In the genomic region with DNA sequence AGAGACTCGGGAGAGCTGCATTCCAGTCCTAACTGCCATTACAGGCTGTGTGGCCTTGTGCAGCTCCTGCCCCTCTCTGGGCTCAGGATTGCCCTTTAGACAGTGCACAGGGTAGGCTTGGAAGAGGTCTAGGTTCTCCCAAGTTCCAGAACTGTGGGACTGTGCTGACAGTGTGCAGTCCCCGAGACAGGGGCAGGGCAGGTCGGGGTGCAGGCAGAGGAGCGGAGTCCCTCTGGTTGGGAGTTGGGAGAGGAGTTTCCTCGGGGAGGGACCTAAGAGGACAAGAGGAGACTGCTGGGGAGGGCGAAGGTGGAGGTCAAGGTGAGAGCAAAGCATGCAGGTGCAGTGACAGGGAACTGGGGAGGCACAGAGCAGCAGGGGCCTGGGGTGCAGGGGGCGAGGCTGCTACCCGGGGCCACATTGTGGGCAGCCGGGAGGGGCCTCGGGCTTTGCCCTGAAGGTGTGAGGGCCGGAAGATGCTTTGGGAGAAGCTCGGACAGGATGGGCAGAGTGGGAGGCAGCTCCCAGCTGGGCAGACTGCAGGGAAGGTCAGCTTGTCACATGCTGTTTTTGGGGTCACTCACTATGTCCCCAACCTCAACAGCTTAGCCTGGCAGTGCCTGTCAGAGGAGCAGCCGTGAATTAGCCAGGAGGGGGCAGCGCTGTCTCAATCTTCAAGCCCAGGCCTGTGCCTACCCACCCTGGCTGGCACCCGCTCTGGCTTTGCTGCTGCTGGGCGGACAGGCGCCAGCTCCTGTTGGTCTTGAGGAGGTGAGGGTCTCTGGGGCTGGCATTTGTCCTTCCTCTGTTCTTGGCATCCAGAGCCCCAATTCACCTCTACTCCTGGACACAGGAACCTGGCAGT, we compare ENCODE assay signal across 9 cellular contexts. TPM values are rescaled to one million over a fixed set of nuclear protein-coding genes. Genes with fewer than 3 reads are reported as not detected.
DNase-seq lines count a peak whose midpoint lies in the region; ATAC-seq and TF ChIP-seq lines count a peak whose summit lies in the region.
"Had no signal": no experiment of that assay in that cellular context is flagged by ENCODE, and none has a peak within 500 bp of the region (broad histone marks: within the 10 kb centered on the region; RNA-seq: fewer than 3 reads in every experiment).

No MANE protein-coding gene starts in this region.

- H3K27me3 ChIP-seq in CD4-positive, alpha-beta T cell (ENCODE audit: control insufficient read depth, insufficient read depth, low read length): no peaks in the 10 kb centered on the region

- H3K27me3 Mint-ChIP-seq in CD4-positive, alpha-beta T cell: no peaks in the 10 kb centered on the region

- H3K27ac ChIP-seq in CD4-positive, alpha-beta T cell (ENCODE audit: low read depth, low read length): no peak overlapping the region

- CTCF ChIA-PET in CD4-positive, alpha-beta T cell (lab: Charles Lee): interaction anchor here (0.7 to 2.9 kb wide), 6 partner anchors 11 to 411 kb away, joined by 3 to 27 read pairs (median 3); no protein-coding TSS in a partner anchor

- ATAC-seq in CD4-positive, alpha-beta T cell (ENCODE audit: poor library complexity): peak; percentile 79
- peak; percentile 48 for ATAC-seq in left colon
- no peak for ATAC-seq in HG03139 (IDR thresholded peaks at IDR 0.05; ENCODE audit: unreplicated experiment)
- no peak for ATAC-seq in GM18498 (IDR thresholded peaks at IDR 0.05; ENCODE audit: unreplicated experiment)

- H3K9me3 Mint-ChIP-seq in CD4-positive, alpha-beta T cell: no peaks in the 10 kb centered on the region
- H3K9me3 Mint-ChIP-seq: stimulated activated naive CD8-positive, alpha-beta T cell treated with anti-CD3 and anti-CD28 coated beads, Interleukin-15, Interleukin-2, amounts not matched to agents 100 ng/mL and 50 ng/mL, for 24 hours had no signal

- H3K4me3 ChIP-seq in astrocyte of the cerebellum (ENCODE audit: low read depth, low read length): no peak overlapping the region

- peak; percentile 63 for TF ChIP-seq CTCF in CD4-positive, alpha-beta T cell (IDR thresholded peaks at IDR 0.05)
- peak; percentile 53 for TF ChIP-seq CTCF in astrocyte of the cerebellum (IDR thresholded peaks at IDR 0.05; ENCODE audit: low read depth, low read length, missing control alignments)

- H3K27ac Mint-ChIP-seq in CD4-positive, alpha-beta T cell: no peak overlapping the region
- H3K27ac Mint-ChIP-seq: stimulated activated naive CD8-positive, alpha-beta T cell treated with anti-CD3 and anti-CD28 coated beads, Interleukin-15, Interleukin-2, amounts not matched to agents 100 ng/mL and 50 ng/mL, for 24 hours had no signal

- H3K9me3 ChIP-seq in CD4-positive, alpha-beta T cell (ENCODE audit: control insufficient read depth, low read length): no peaks in the 10 kb centered on the region

- DNase-seq in CD4-positive, alpha-beta T cell: peak; percentile 60 to 77 (median 68)
- peak; percentile 72 for DNase-seq in HuH-7 (ENCODE audit: low spot score)
- DNase-seq in T-helper 22 cell (ENCODE audit: low read depth): peak; percentile 42
- DNase-seq in astrocyte of the cerebellum (ENCODE audit: low read depth): no peak
- peak in 1 of 2 donors; percentile 75 for DNase-seq in left colon
- DNase-seq in stimulated activated CD8-positive, alpha-beta memory T cell treated with anti-CD3 and anti-CD28 coated beads, Interleukin-12 subunit alpha, Interleukin-12 subunit beta, amount 100 ng/mL, for 1 hour (ENCODE audit: low read depth): peak; percentile 51

- no peak overlapping the region for H3K4me3 Mint-ChIP-seq in CD4-positive, alpha-beta T cell
- H3K4me3 Mint-ChIP-seq: stimulated activated naive CD8-positive, alpha-beta T cell treated with anti-CD3 and anti-CD28 coated beads, Interleukin-15, Interleukin-2, amounts not matched to agents 100 ng/mL and 50 ng/mL, for 24 hours had no signal

- intact Hi-C loops in CD4-positive, alpha-beta T cell (cut with DNase I, micrococcal nuclease): loop anchor here (1.0 to 10.0 kb wide), 4 partner anchors 74 to 413 kb away; a partner anchor contains a TSS
- intact Hi-C loops in left colon (cut with DNase I, micrococcal nuclease): loop anchor here in 1 of 2 donors (5.0 kb wide), 1 partner anchor 74 kb away; no protein-coding TSS in a partner anchor

- no peaks in the 10 kb centered on the region for H3K36me3 Mint-ChIP-seq in CD4-positive, alpha-beta T cell (ENCODE audit: low read depth)

- in situ Hi-C loops in astrocyte of the cerebellum (cut with HindIII; ENCODE audit: low sequenced_read_pairs): no loop called here

- H3K4me1 Mint-ChIP-seq in CD4-positive, alpha-beta T cell (ENCODE audit: low read depth): peaks cover 12% of the 10 kb centered on the region

- POLR2A ChIA-PET in CD4-positive, alpha-beta T cell (lab: Charles Lee): no interaction called here

RNA-seq across cellular contexts. Expression of a gene that starts 15.4 kb away (rescaled TPM):
- total RNA-seq in CD4-positive, alpha-beta T cell: not detected
- 10 to 100 TPM in 1 of 2 donors, 1 to 10 TPM in 1; 2.1 to 12.2 TPM for total RNA-seq in left colon

Comparison
In these comparisons a context has a peak if more than half of its experiments do, and no peak if none do; other contexts are left out.
1. ATAC-seq: peak in CD4-positive, alpha-beta T cell (single experiment) and left colon (single experiment); none in HG03139 (single experiment) and GM18498 (single experiment).